12 cellular contexts compared by ENCODE assay signal in the genomic region with DNA sequence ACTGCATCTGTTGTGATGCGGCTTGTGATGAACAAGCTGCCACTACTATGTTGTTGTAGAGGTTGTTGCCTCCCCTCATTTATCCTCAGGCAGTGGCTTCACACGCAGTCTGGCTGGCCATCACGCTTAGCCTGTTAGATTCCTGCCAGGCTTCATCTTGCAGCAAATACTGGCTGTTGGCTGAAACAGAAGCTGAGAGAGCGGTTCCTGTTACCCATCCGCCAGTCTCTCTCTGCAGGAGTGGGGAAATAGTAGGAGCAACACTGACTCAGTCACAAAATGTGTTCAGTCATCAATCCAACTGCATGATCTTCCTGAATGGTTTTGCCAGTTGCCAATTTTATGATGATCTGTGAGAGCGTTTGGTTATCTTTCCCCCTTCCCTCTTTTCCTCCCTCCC.
"Had no signal": no experiment of that assay in that cellular context is flagged by ENCODE, and none has a peak within 500 bp of the region (broad histone marks: within the 10 kb centered on the region; RNA-seq: fewer than 3 reads in every experiment).

No MANE protein-coding gene starts in this region.

- H3K4me3 ChIP-seq: coronary artery, neural progenitor cell, pancreas, testis had no signal

- DNase-seq: activated B cell treated with CpG ODN at 0.5 μM for 24 hours; activated CD4-positive, alpha-beta T cell treated with anti-CD3 and anti-CD28 coated beads, Interleukin-2, amount 50 U/mL, for 1 hour; activated naive CD4-positive, alpha-beta T cell treated with anti-CD3 and anti-CD28 coated beads, Interleukin-2, amount 50 U/mL, for 16 hours; central memory CD4-positive, alpha-beta T cell; effector CD4-positive, alpha-beta T cell; left ventricle myocardium superior; pancreas; stimulated activated CD4-positive, alpha-beta T cell treated with anti-CD3 and anti-CD28 coated beads, Interleukin-4, amount 100 ng/mL, for 1 hour; stimulated activated CD8-positive, alpha-beta memory T cell treated with anti-CD3 and anti-CD28 coated beads, Interleukin-4, amount 100 ng/mL, for 48 hours; testis had no signal

- ATAC-seq: left ventricle myocardium superior, pancreas had no signal
